Comparison of ENCODE assay signal across 34 cellular contexts in the genomic region with DNA sequence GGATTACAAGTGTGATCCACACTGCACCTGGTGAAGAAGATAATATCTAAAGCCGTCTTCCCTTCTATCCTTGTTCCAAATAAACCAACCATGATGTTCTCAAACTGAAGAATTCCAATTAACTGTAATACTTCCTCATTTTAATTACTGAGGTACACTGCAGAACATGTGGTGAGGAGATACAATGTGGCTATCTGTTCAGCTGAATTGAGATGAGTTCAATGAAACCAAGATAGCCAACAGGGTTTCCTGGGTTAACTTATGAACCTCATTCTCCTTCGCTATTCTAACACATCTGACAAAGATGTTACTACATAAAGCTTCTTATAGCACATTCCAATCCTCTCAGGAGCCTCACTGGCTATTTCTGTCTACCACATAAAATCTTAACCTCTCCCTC.
A peak's percentile ranks its signal among the peaks of the same experiment; 100 is the strongest.
DNase-seq lines count a peak whose midpoint lies in the region; ATAC-seq and TF ChIP-seq lines count a peak whose summit lies in the region.
"Had no signal": no experiment of that assay in that cellular context is flagged by ENCODE, and none has a peak within 500 bp of the region (broad histone marks: within the 10 kb centered on the region; RNA-seq: fewer than 3 reads in every experiment).

No MANE protein-coding gene starts in this region.

- no peak overlapping the region for H3K4me3 ChIP-seq in DND-41 (ENCODE audit: low read depth in 1 of 2, low read length in 2 of 2)
- no peak overlapping the region for H3K4me3 ChIP-seq in OCI-LY7 (ENCODE audit: low read depth, low read length, poor library complexity, severe bottlenecking)
- H3K4me3 ChIP-seq in naive thymus-derived CD4-positive, alpha-beta T cell (ENCODE audit: low read length): no peak overlapping the region
- H3K4me3 ChIP-seq: A549; BLaER1; BLaER1 treated with 17β-estradiol and CSF1 and Interleukin-3, amounts not matched to agents 10 nM and 100 nM had no signal

- no peak overlapping the region for H3K4me2 ChIP-seq in DND-41 (ENCODE audit: insufficient read depth, low read length)
- no peak overlapping the region for H3K4me2 ChIP-seq in OCI-LY7 (ENCODE audit: low read length)
- H3K4me2 ChIP-seq: A549; BLaER1; BLaER1 treated with 17β-estradiol and CSF1 and Interleukin-3, amounts not matched to agents 10 nM and 100 nM had no signal

- H3K36me3 ChIP-seq in DND-41 (ENCODE audit: insufficient read depth, low read length) (peaks cover 46% of the 10 kb centered on the region), OCI-LY7 (ENCODE audit: insufficient read depth, low read length) (peaks cover 98% of the 10 kb centered on the region)
- no peaks in the 10 kb centered on the region for H3K36me3 ChIP-seq in naive thymus-derived CD4-positive, alpha-beta T cell (ENCODE audit: control insufficient read depth in 2 of 3, insufficient read depth in 3 of 3, low read length in 3 of 3)

- H3K36me3 Mint-ChIP-seq in activated T-helper 1 cell treated with anti-CD3 and anti-CD28 coated beads, Interleukin-12 subunit alpha, Interleukin-12 subunit beta, Interleukin-2, Interleukin-4 antibody, amounts not matched to agents 30 ng/mL and 10 ng/mL and 1 ng/mL, durations not matched to agents 14 hours and 24 hours and 36 hours (ENCODE audit: low read depth): no peaks in the 10 kb centered on the region
- no peaks in the 10 kb centered on the region for H3K36me3 Mint-ChIP-seq in naive thymus-derived CD4-positive, alpha-beta T cell
- H3K36me3 Mint-ChIP-seq: CD14-positive monocyte; CD4-positive, alpha-beta memory T cell; CD4-positive, CD25-positive, alpha-beta regulatory T cell; CD8-positive, alpha-beta memory T cell; CD8-positive, alpha-beta T cell had no signal

- CTCF ChIA-PET in OCI-LY7 (lab: Charles Lee; ENCODE audit: unreplicated experiment): no interaction called here
- CTCF ChIA-PET in naive thymus-derived CD4-positive, alpha-beta T cell (lab: Charles Lee): no interaction called here

- no peaks in the 10 kb centered on the region for H3K27me3 ChIP-seq in DND-41 (ENCODE audit: insufficient read depth, low read length, poor library complexity)
- no peaks in the 10 kb centered on the region for H3K27me3 ChIP-seq in naive thymus-derived CD4-positive, alpha-beta T cell (ENCODE audit: control insufficient read depth in 2 of 2, insufficient read depth in 2 of 2, low read length in 2 of 2)
- H3K27me3 ChIP-seq: BE2C; BLaER1; BLaER1 treated with 17β-estradiol and CSF1 and Interleukin-3, amounts not matched to agents 10 nM and 100 nM had no signal

- no peaks in the 10 kb centered on the region for H3K9me3 Mint-ChIP-seq in activated T-helper 1 cell treated with anti-CD3 and anti-CD28 coated beads, Interleukin-12 subunit alpha, Interleukin-12 subunit beta, Interleukin-2, Interleukin-4 antibody, amounts not matched to agents 30 ng/mL and 10 ng/mL and 1 ng/mL, durations not matched to agents 14 hours and 24 hours and 36 hours
- no peaks in the 10 kb centered on the region for H3K9me3 Mint-ChIP-seq in naive thymus-derived CD4-positive, alpha-beta T cell
- H3K9me3 Mint-ChIP-seq: CD14-positive monocyte; CD4-positive, alpha-beta memory T cell; CD4-positive, alpha-beta T cell; CD8-positive, alpha-beta memory T cell; CD8-positive, alpha-beta T cell had no signal

- TF ChIP-seq CTCF in DND-41 (IDR thresholded peaks at IDR 0.05; ENCODE audit: borderline replicate concordance, extremely low read depth, low read length, poor library complexity, severe bottlenecking) (no peak), OCI-LY7 (conservative IDR thresholded peaks at IDR 0.05; ENCODE audit: low read length) (no peak)

- TSS peak; percentile 18 for BruUV-seq in OCI-LY7 (replicated peaks; lab: Mats Ljungman, UMichigan)

- H3K27me3 Mint-ChIP-seq in activated T-helper 1 cell treated with anti-CD3 and anti-CD28 coated beads, Interleukin-12 subunit alpha, Interleukin-12 subunit beta, Interleukin-2, Interleukin-4 antibody, amounts not matched to agents 30 ng/mL and 10 ng/mL and 1 ng/mL, durations not matched to agents 14 hours and 24 hours and 36 hours (ENCODE audit: insufficient read depth): peaks cover 7% of the 10 kb centered on the region
- H3K27me3 Mint-ChIP-seq in naive thymus-derived CD4-positive, alpha-beta T cell: peaks cover 12 to 47% (median 31%) of the 10 kb centered on the region in 5 donors
- H3K27me3 Mint-ChIP-seq: B cell; CD4-positive, CD25-positive, alpha-beta regulatory T cell had no signal

- H4K20me1 ChIP-seq in DND-41 (ENCODE audit: insufficient read depth, low read length): no peaks in the 10 kb centered on the region
- no peaks in the 10 kb centered on the region for H4K20me1 ChIP-seq in OCI-LY7 (ENCODE audit: insufficient read depth, low read length)
- H4K20me1 ChIP-seq: BLaER1; BLaER1 treated with 17β-estradiol and CSF1 and Interleukin-3, amounts not matched to agents 10 nM and 100 nM had no signal

- no peaks in the 10 kb centered on the region for H3K9me2 ChIP-seq in OCI-LY7 (ENCODE audit: insufficient read depth, low read length)

- H3K27ac Mint-ChIP-seq in activated T-helper 1 cell treated with anti-CD3 and anti-CD28 coated beads, Interleukin-12 subunit alpha, Interleukin-12 subunit beta, Interleukin-2, Interleukin-4 antibody, amounts not matched to agents 30 ng/mL and 10 ng/mL and 1 ng/mL, durations not matched to agents 14 hours and 24 hours and 36 hours: peak overlapping the region; percentile 31
- no peak overlapping the region for H3K27ac Mint-ChIP-seq in naive thymus-derived CD4-positive, alpha-beta T cell
- H3K27ac Mint-ChIP-seq: B cell; CD14-positive monocyte; CD4-positive, alpha-beta memory T cell; CD4-positive, alpha-beta T cell; CD4-positive, CD25-positive, alpha-beta regulatory T cell; CD8-positive, alpha-beta memory T cell; CD8-positive, alpha-beta T cell had no signal

- peaks cover 74% of the 10 kb centered on the region for H3K79me2 ChIP-seq in DND-41 (ENCODE audit: insufficient read depth, low read length)
- peaks cover 33% of the 10 kb centered on the region; the same call in 1 of the 2 replicates for H3K79me2 ChIP-seq in OCI-LY7 (ENCODE audit: insufficient read depth, low read depth, low read length)

- peaks cover 77% of the 10 kb centered on the region for H3K4me1 ChIP-seq in DND-41 (ENCODE audit: insufficient read depth, low read length)
- H3K4me1 ChIP-seq in OCI-LY7 (ENCODE audit: insufficient read depth, low read length, poor library complexity, severe bottlenecking): no peaks in the 10 kb centered on the region
- no peaks in the 10 kb centered on the region for H3K4me1 ChIP-seq in naive thymus-derived CD4-positive, alpha-beta T cell (ENCODE audit: control insufficient read depth in 2 of 2, insufficient read depth in 2 of 2, low read length in 2 of 2)
- H3K4me1 ChIP-seq: A549, BE2C, BLaER1, Caco-2 had no signal

- no peaks in the 10 kb centered on the region for H3K4me1 Mint-ChIP-seq in activated T-helper 1 cell treated with anti-CD3 and anti-CD28 coated beads, Interleukin-12 subunit alpha, Interleukin-12 subunit beta, Interleukin-2, Interleukin-4 antibody, amounts not matched to agents 30 ng/mL and 10 ng/mL and 1 ng/mL, durations not matched to agents 14 hours and 24 hours and 36 hours (ENCODE audit: low read depth)
- no peaks in the 10 kb centered on the region for H3K4me1 Mint-ChIP-seq in naive thymus-derived CD4-positive, alpha-beta T cell
- H3K4me1 Mint-ChIP-seq: B cell; CD14-positive monocyte; CD4-positive, alpha-beta memory T cell; CD4-positive, CD25-positive, alpha-beta regulatory T cell; CD8-positive, alpha-beta memory T cell had no signal

- ATAC-seq in DND-41 (ENCODE audit: insufficient read depth, low read depth) (no peak), HG03439 (IDR thresholded peaks at IDR 0.05; ENCODE audit: unreplicated experiment) (no peak), HG02642 (IDR thresholded peaks at IDR 0.05; ENCODE audit: poor library complexity, unreplicated experiment) (no peak)
- peak; percentile 54 for ATAC-seq in naive thymus-derived CD4-positive, alpha-beta T cell
- ATAC-seq: A549; CD8-positive, alpha-beta T cell had no signal

- H3K4me3 Mint-ChIP-seq in activated T-helper 1 cell treated with anti-CD3 and anti-CD28 coated beads, Interleukin-12 subunit alpha, Interleukin-12 subunit beta, Interleukin-2, Interleukin-4 antibody, amounts not matched to agents 30 ng/mL and 10 ng/mL and 1 ng/mL, durations not matched to agents 14 hours and 24 hours and 36 hours: no peak overlapping the region
- no peak overlapping the region for H3K4me3 Mint-ChIP-seq in naive thymus-derived CD4-positive, alpha-beta T cell
- H3K4me3 Mint-ChIP-seq: B cell; CD14-positive monocyte; CD4-positive, alpha-beta memory T cell; CD4-positive, alpha-beta T cell; CD4-positive, CD25-positive, alpha-beta regulatory T cell; CD8-positive, alpha-beta memory T cell; CD8-positive, alpha-beta T cell had no signal

- H3K27ac ChIP-seq in DND-41 (ENCODE audit: low read length): peak overlapping the region; percentile 95
- no peak overlapping the region for H3K27ac ChIP-seq in OCI-LY7 (ENCODE audit: low read depth, low read length, poor library complexity, severe bottlenecking)
- no peak overlapping the region for H3K27ac ChIP-seq in naive thymus-derived CD4-positive, alpha-beta T cell (ENCODE audit: low read depth, low read length)
- H3K27ac ChIP-seq: 22Rv1; A549; BLaER1; BLaER1 treated with 17β-estradiol and CSF1 and Interleukin-3, amounts not matched to agents 10 nM and 100 nM; C4-2B had no signal

- H3K9ac ChIP-seq in DND-41 (ENCODE audit: low read depth, low read length): no peak overlapping the region
- H3K9ac ChIP-seq: BLaER1; BLaER1 treated with 17β-estradiol and CSF1 and Interleukin-3, amounts not matched to agents 10 nM and 100 nM had no signal

- H3K9me3 ChIP-seq in DND-41 (ENCODE audit: insufficient read depth, low read length, severe bottlenecking) (no peaks in the 10 kb centered on the region), OCI-LY7 (ENCODE audit: low read length) (no peaks in the 10 kb centered on the region)
- no peaks in the 10 kb centered on the region for H3K9me3 ChIP-seq in naive thymus-derived CD4-positive, alpha-beta T cell (ENCODE audit: control insufficient read depth in 2 of 3, low read length in 3 of 3)
- H3K9me3 ChIP-seq: A549, BE2C, BLaER1, Caco-2 had no signal

- POLR2A ChIA-PET in OCI-LY7 (lab: Charles Lee): interaction anchor here (1.6 kb wide), 1 partner anchor 15 kb away, joined by 3 read pairs; no protein-coding TSS in a partner anchor
- POLR2A ChIA-PET in naive thymus-derived CD4-positive, alpha-beta T cell (lab: Charles Lee): no interaction called here

- H2AFZ ChIP-seq in DND-41 (ENCODE audit: low read depth, low read length) (no peak overlapping the region), OCI-LY7 (ENCODE audit: low read length) (no peak overlapping the region)

- no peak for DNase-seq in DND-41
- DNase-seq in OCI-LY7 (ENCODE audit: low spot score): no peak
- DNase-seq in activated T-helper 1 cell treated with anti-CD3 and anti-CD28 coated beads, Interleukin-12 subunit alpha, Interleukin-12 subunit beta, Interleukin-2, Interleukin-4 antibody, amounts not matched to agents 30 ng/mL and 10 ng/mL and 1 ng/mL, durations not matched to agents 14 hours and 24 hours and 36 hours (ENCODE audit: low spot score): no peak
- DNase-seq in naive thymus-derived CD4-positive, alpha-beta T cell: no peak
- DNase-seq in kidney glomerular epithelial cell (lab: John Stamatoyannopoulos, UW): no peak
- DNase-seq in hypothalamus (lab: John Stamatoyannopoulos, UW): no peak
- DNase-seq: 8988T; ACHN; AML-193; BE2C; C1 segment of cervical spinal cord; Caco-2; Calu3; CD4-positive, alpha-beta memory T cell; CD4-positive, alpha-beta T cell; CD4-positive, CD25-positive, alpha-beta regulatory T cell; CD8-positive, alpha-beta memory T cell; CD8-positive, alpha-beta T cell; COR-L47; DMS 273 treated with DMSO at 0.1 percent for 48 hours; DMS153; DMS53; DMS79; DMS79 treated with DMSO at 0.1 percent for 48 hours; EL had no signal

- intact Hi-C loops in OCI-LY7 (cut with micrococcal nuclease; ENCODE audit: unreplicated experiment): no loop called here
- intact Hi-C loops in activated T-helper 1 cell treated with anti-CD3 and anti-CD28 coated beads, Interleukin-12 subunit alpha, Interleukin-12 subunit beta, Interleukin-2, Interleukin-4 antibody, amounts not matched to agents 30 ng/mL and 10 ng/mL and 1 ng/mL, durations not matched to agents 14 hours and 24 hours and 36 hours (cut with micrococcal nuclease): no loop called here
- intact Hi-C loops in naive thymus-derived CD4-positive, alpha-beta T cell (cut with micrococcal nuclease): no loop called here
